8 cellular contexts compared by ENCODE assay signal in the genomic region with DNA sequence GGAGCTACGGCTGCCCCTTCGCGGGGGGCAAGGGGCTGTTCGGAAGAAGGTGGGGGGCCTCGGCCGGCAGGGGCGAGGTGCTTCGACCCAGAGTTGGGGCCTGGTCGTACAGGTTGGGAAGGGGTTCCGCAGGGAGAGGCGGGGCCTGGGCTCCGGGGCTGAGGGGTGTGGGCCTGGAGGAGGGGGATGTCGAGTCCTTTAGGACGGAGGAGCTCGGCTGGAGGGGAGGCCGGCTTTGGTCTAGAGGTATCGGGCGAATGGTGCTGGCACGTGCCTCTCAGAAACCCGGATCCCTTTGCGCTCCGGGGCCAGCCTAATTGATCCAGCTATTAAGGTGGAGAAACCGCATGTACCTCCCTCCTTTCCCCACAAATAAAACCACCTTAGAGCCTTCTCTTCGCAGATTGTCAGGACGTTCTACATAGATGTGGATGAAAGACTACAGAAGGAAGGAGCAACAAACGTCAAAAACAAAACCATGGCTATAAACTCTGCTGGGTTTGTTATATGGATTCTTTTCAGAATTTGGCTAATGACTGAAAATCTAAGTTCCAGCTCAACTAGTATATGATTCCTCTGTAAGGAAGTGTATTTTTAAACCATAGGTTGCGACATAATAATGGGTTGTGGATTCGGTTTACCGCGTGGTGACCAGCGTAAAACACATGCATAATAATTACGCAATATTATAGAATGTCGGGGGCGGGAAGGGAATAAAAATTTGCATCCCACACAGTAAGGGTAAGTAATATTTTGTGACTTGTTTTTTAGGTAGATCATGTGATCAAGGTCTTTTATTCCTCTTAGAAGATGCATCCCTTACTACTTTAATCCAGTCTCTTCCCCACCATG. TPM values are rescaled to one million over a fixed set of nuclear protein-coding genes. Genes with fewer than 3 reads are reported as not detected.
DNase-seq lines count a peak whose midpoint lies in the region; ATAC-seq and TF ChIP-seq lines count a peak whose summit lies in the region.

No MANE protein-coding gene starts in this region.

- peak overlapping the region; percentile 84 for H3K18ac ChIP-seq in trophoblast cell (ENCODE audit: low read length)

- H3K27me3 Mint-ChIP-seq in activated T-helper 1 cell treated with anti-CD3 and anti-CD28 coated beads, Interleukin-12 subunit alpha, Interleukin-12 subunit beta, Interleukin-2, Interleukin-4 antibody, amounts not matched to agents 30 ng/mL and 10 ng/mL and 1 ng/mL, durations not matched to agents 14 hours and 24 hours and 36 hours (ENCODE audit: insufficient read depth), result no peaks in the 10 kb centered on the region

- in situ Hi-C loops in ACHN (cut with HindIII; ENCODE audit: low pct_ligation_motif_present, low pct_unique_long_range_greater_than_20kb, low sequenced_read_pairs), result no loop called here

- whole genome bisulfite sequencing in trophoblast cell (ENCODE audit: extremely low coverage, insufficient coverage, insufficient read length), result no CpG with 5 or more reads among the region's 34 CpGs

- no peaks in the 10 kb centered on the region for H3K36me3 ChIP-seq in GM06990 (ENCODE audit: control insufficient read depth, insufficient read depth, low read length)
- H3K36me3 ChIP-seq in trophoblast cell (ENCODE audit: control insufficient read depth in 1 of 2, insufficient read depth in 2 of 2, low read length in 2 of 2), result no peaks in the 10 kb centered on the region

- H2BK120ac ChIP-seq in trophoblast cell (ENCODE audit: insufficient read depth, low read length, poor library complexity), result peak overlapping the region; percentile 20

- no peak overlapping the region for H2BK12ac ChIP-seq in trophoblast cell (ENCODE audit: low read length)

- DNase-seq in ACHN (peak; percentile 33), GM06990 (ENCODE audit: extremely low read depth, insufficient read length) (peak; percentile 68), NCI-H146 (lab: John Stamatoyannopoulos, UW) (peak; percentile 73), Right ventricle myocardium superior (peak; percentile 78), trophoblast cell (peak; percentile 14 to 47), occipital lobe (lab: John Stamatoyannopoulos, UW) (no peak)
- no peak for DNase-seq in activated T-helper 1 cell treated with anti-CD3 and anti-CD28 coated beads, Interleukin-12 subunit alpha, Interleukin-12 subunit beta, Interleukin-2, Interleukin-4 antibody, amounts not matched to agents 30 ng/mL and 10 ng/mL and 1 ng/mL, durations not matched to agents 14 hours and 24 hours and 36 hours (ENCODE audit: low spot score)

- peak overlapping the region; percentile 79 for H3K4me3 Mint-ChIP-seq in activated T-helper 1 cell treated with anti-CD3 and anti-CD28 coated beads, Interleukin-12 subunit alpha, Interleukin-12 subunit beta, Interleukin-2, Interleukin-4 antibody, amounts not matched to agents 30 ng/mL and 10 ng/mL and 1 ng/mL, durations not matched to agents 14 hours and 24 hours and 36 hours

- H3K36me3 Mint-ChIP-seq in activated T-helper 1 cell treated with anti-CD3 and anti-CD28 coated beads, Interleukin-12 subunit alpha, Interleukin-12 subunit beta, Interleukin-2, Interleukin-4 antibody, amounts not matched to agents 30 ng/mL and 10 ng/mL and 1 ng/mL, durations not matched to agents 14 hours and 24 hours and 36 hours (ENCODE audit: low read depth), result peaks cover 14% of the 10 kb centered on the region

- peaks cover 2% of the 10 kb centered on the region in 2 experiments for H3K4me1 ChIP-seq in trophoblast cell (ENCODE audit: control insufficient read depth in 1 of 2, insufficient read depth in 2 of 2, low read length in 2 of 2)

- no peaks in the 10 kb centered on the region for H3K9me3 Mint-ChIP-seq in activated T-helper 1 cell treated with anti-CD3 and anti-CD28 coated beads, Interleukin-12 subunit alpha, Interleukin-12 subunit beta, Interleukin-2, Interleukin-4 antibody, amounts not matched to agents 30 ng/mL and 10 ng/mL and 1 ng/mL, durations not matched to agents 14 hours and 24 hours and 36 hours

- peak overlapping the region; percentile 90 for H3K4me2 ChIP-seq in trophoblast cell (ENCODE audit: low read length)

- H3K27me3 ChIP-seq in GM06990 (replicated peaks; ENCODE audit: control insufficient read depth, insufficient read depth, low read length) (no peaks in the 10 kb centered on the region), trophoblast cell (ENCODE audit: insufficient read depth, low read length) (no peaks in the 10 kb centered on the region)

- no peak overlapping the region for H3K27ac ChIP-seq in trophoblast cell (ENCODE audit: low read depth, low read length)

- H3K4me1 Mint-ChIP-seq in activated T-helper 1 cell treated with anti-CD3 and anti-CD28 coated beads, Interleukin-12 subunit alpha, Interleukin-12 subunit beta, Interleukin-2, Interleukin-4 antibody, amounts not matched to agents 30 ng/mL and 10 ng/mL and 1 ng/mL, durations not matched to agents 14 hours and 24 hours and 36 hours (ENCODE audit: low read depth), result peaks cover 67% of the 10 kb centered on the region

- H2AK5ac ChIP-seq in trophoblast cell (ENCODE audit: low read length), result no peak overlapping the region

- H2BK5ac ChIP-seq in trophoblast cell (ENCODE audit: low read depth, low read length, poor library complexity), result no peak overlapping the region

- no peak overlapping the region for H3K23ac ChIP-seq in trophoblast cell (ENCODE audit: low read length)

- peak overlapping the region; percentile 64 for H3K9ac ChIP-seq in trophoblast cell (ENCODE audit: low read length)

- H3K27ac Mint-ChIP-seq in activated T-helper 1 cell treated with anti-CD3 and anti-CD28 coated beads, Interleukin-12 subunit alpha, Interleukin-12 subunit beta, Interleukin-2, Interleukin-4 antibody, amounts not matched to agents 30 ng/mL and 10 ng/mL and 1 ng/mL, durations not matched to agents 14 hours and 24 hours and 36 hours, result peak overlapping the region; percentile 70

- peak overlapping the region; percentile 86 for H4K12ac ChIP-seq in trophoblast cell (ENCODE audit: low read depth, low read length)

- H3K4ac ChIP-seq in trophoblast cell (ENCODE audit: low read depth, low read length), result no peak overlapping the region

- H4K8ac ChIP-seq in trophoblast cell (ENCODE audit: low read depth, low read length), result peak overlapping the region; percentile 96

- H3K4me3 ChIP-seq in GM06990 (replicated peaks; ENCODE audit: low read depth, low read length) (peak overlapping the region; percentile 81), trophoblast cell (ENCODE audit: low read depth, low read length) (peak overlapping the region; percentile 82)

- H4K91ac ChIP-seq in trophoblast cell (ENCODE audit: low read depth, low read length), result peak overlapping the region; percentile 82

- H3K14ac ChIP-seq in trophoblast cell (ENCODE audit: low read length), result peak overlapping the region; percentile 88

- peaks cover 9% of the 10 kb centered on the region for H3K79me1 ChIP-seq in trophoblast cell (ENCODE audit: low read length)

- ATAC-seq in HG02763 (IDR thresholded peaks at IDR 0.05; ENCODE audit: unreplicated experiment) (peak; percentile 29), Right ventricle myocardium superior (ENCODE audit: poor library complexity) (peak; percentile 67)

- intact Hi-C loops in activated T-helper 1 cell treated with anti-CD3 and anti-CD28 coated beads, Interleukin-12 subunit alpha, Interleukin-12 subunit beta, Interleukin-2, Interleukin-4 antibody, amounts not matched to agents 30 ng/mL and 10 ng/mL and 1 ng/mL, durations not matched to agents 14 hours and 24 hours and 36 hours (cut with micrococcal nuclease), result loop anchor here (2.0 to 10.0 kb wide), 3 partner anchors 73 to 1869 kb away; partner anchors contain the start of genes NKIRAS1, RPL15 and SLC4A7
- intact Hi-C loops in Right ventricle myocardium superior (cut with DNase I), result no loop called here

- H2AFZ ChIP-seq in trophoblast cell (ENCODE audit: insufficient read depth, low read length, poor library complexity), result peak overlapping the region; percentile 98

- TF ChIP-seq CTCF in GM06990 (IDR thresholded peaks at IDR 0.05; ENCODE audit: insufficient read depth, low read length, poor library complexity, severe bottlenecking), result no peak

- H3K9me3 ChIP-seq in trophoblast cell (ENCODE audit: insufficient read depth, low read depth, low read length), result no peaks in the 10 kb centered on the region

- peaks cover 6% of the 10 kb centered on the region for H3K79me2 ChIP-seq in trophoblast cell (ENCODE audit: control insufficient read depth, insufficient read depth, low read length, poor library complexity)

RNA-seq across cellular contexts. Expression of gene NGLY1, which starts 0.6 kb away (rescaled TPM):
- 57.9 and 59.2 TPM in 2 replicates for total RNA-seq in activated T-helper 1 cell treated with anti-CD3 and anti-CD28 coated beads, Interleukin-12 subunit alpha, Interleukin-12 subunit beta, Interleukin-2, Interleukin-4 antibody, amounts not matched to agents 30 ng/mL and 10 ng/mL and 1 ng/mL, durations not matched to agents 14 hours and 24 hours and 36 hours
- 29.6 TPM for total RNA-seq in Right ventricle myocardium superior
- polyA plus RNA-seq in trophoblast cell (2013), result 11.6 and 12.0 TPM in 2 replicates
- 34.0 TPM for total RNA-seq in occipital lobe

RNA-seq across cellular contexts. Expression of gene OXSM, which starts 6.0 kb away (rescaled TPM):
- 15.2 and 15.4 TPM in 2 replicates for total RNA-seq in activated T-helper 1 cell treated with anti-CD3 and anti-CD28 coated beads, Interleukin-12 subunit alpha, Interleukin-12 subunit beta, Interleukin-2, Interleukin-4 antibody, amounts not matched to agents 30 ng/mL and 10 ng/mL and 1 ng/mL, durations not matched to agents 14 hours and 24 hours and 36 hours
- total RNA-seq in Right ventricle myocardium superior (17.7 TPM), occipital lobe (9.0 TPM)
- 3.3 and 3.6 TPM in 2 replicates for polyA plus RNA-seq in trophoblast cell (2013)

Comparison
In these comparisons a context has a peak if more than half of its experiments do, and no peak if none do; other contexts are left out.
1. DNase-seq: peak in ACHN (single experiment), GM06990 (single experiment), NCI-H146 (single experiment), Right ventricle myocardium superior (single experiment) and trophoblast cell (2 of 2); none in activated T-helper 1 cell treated with anti-CD3 and anti-CD28 coated beads, Interleukin-12 subunit alpha, Interleukin-12 subunit beta, Interleukin-2, Interleukin-4 antibody, amounts not matched to agents 30 ng/mL and 10 ng/mL and 1 ng/mL, durations not matched to agents 14 hours and 24 hours and 36 hours (single experiment) and occipital lobe (single experiment).